Comparison of ENCODE assay signal across 7 cellular contexts in the genomic region with DNA sequence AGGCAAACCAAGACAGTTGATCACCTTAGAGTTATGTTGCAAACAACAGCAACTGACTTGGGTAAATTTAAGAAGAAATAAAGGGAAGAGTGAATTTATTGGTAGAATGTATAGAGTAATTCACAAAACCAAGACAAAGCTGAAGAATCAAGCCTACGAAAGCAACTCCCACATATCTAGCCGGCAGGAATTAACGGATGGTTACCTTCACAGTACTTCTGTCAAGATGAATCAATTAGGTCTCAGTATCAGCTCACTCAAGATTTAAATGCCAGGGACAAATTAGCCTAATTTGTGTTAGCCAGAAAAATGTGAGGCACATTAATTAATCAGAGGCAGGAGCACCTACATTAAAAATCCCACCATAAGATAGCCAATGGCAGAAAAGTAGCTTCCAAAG.
"Had no signal": no experiment of that assay in that cellular context is flagged by ENCODE, and none has a peak within 500 bp of the region (broad histone marks: within the 10 kb centered on the region; RNA-seq: fewer than 3 reads in every experiment).

No MANE protein-coding gene starts in this region.

- FAIRE-seq: HTR-8/SVneo had no signal

- H3K9me3 ChIP-seq: HAP-1 had no signal

- ATAC-seq: HCT116 had no signal

- H3K9ac ChIP-seq: GM23248 had no signal

- H3K36me3 ChIP-seq: HAP-1 had no signal

- H3K27ac ChIP-seq: GM23248 had no signal

- DNase-seq: GM23248, GOT3, H7, HFFc6 had no signal

- H2AFZ ChIP-seq: GM23248 had no signal

- H3K4me3 ChIP-seq: GM23248, HAP-1 had no signal
